ENCODE assay signal across 9 cellular contexts in genomic region chr13:45121421-45121820, GRCh38. TPM values are rescaled to one million over a fixed set of nuclear protein-coding genes. Genes with fewer than 3 reads are reported as not detected.
DNase-seq lines count a peak whose midpoint lies in the region; ATAC-seq and TF ChIP-seq lines count a peak whose summit lies in the region.
"Had no signal": no experiment of that assay in that cellular context is flagged by ENCODE, and none has a peak within 500 bp of the region (broad histone marks: within the 10 kb centered on the region; RNA-seq: fewer than 3 reads in every experiment).

No MANE protein-coding gene starts in this region.

- peaks cover 6% of the 10 kb centered on the region for H3K4me1 Mint-ChIP-seq in HFFc6 (ENCODE audit: low read depth)

- DNase-seq in AG04450 (ENCODE audit: low read depth, low spot score) (no peak), HFFc6 (peak; percentile 35), astrocyte of the hippocampus (ENCODE audit: low read depth, low spot score) (peak; percentile 62), right lobe of liver (no peak), NCI-H1105 (lab: John Stamatoyannopoulos, UW) (no peak), NCI-H1694 treated with DMSO at 0.1 percent for 48 hours (lab: John Stamatoyannopoulos, UW) (no peak)
- DNase-seq: activated T-cell treated with anti-CD3 and anti-CD28 coated beads, Interleukin-2, amount 50 U/mL, for 24 hours had no signal

- H3K27me3 Mint-ChIP-seq in HFFc6 (ENCODE audit: insufficient read depth), result no peaks in the 10 kb centered on the region
- H3K27me3 Mint-ChIP-seq: activated T-cell treated with anti-CD3 and anti-CD28 coated beads, Interleukin-2, amount 50 U/mL, for 24 hours had no signal

- TF ChIP-seq CTCF in AG04450 (IDR thresholded peaks at IDR 0.05; ENCODE audit: low read depth, low read length) (peak; percentile 44), HFFc6 (IDR thresholded peaks at IDR 0.05) (peak; percentile 65), right lobe of liver (IDR thresholded peaks at IDR 0.05) (peak in 1 of 4 donors; percentile 4)

- CTCF ChIA-PET in AG04450 (lab: Charles Lee), result interaction anchor here (0.9 to 2.0 kb wide), 2 partner anchors 15 to 160 kb away, joined by 3 to 11 read pairs; no protein-coding TSS in a partner anchor

- intact Hi-C loops in right lobe of liver (cut with DNase I), result no loop called here

- H3K27me3 ChIP-seq in AG04450 (ENCODE audit: control insufficient read depth, insufficient read depth, low read length) (no peaks in the 10 kb centered on the region), right lobe of liver (no peaks in the 10 kb centered on the region)

- no peaks in the 10 kb centered on the region; the same call in 1 of the 2 replicates for H3K9me3 ChIP-seq in AG04450 (ENCODE audit: control insufficient read depth, insufficient read depth, low read length)
- H3K9me3 ChIP-seq in right lobe of liver, result no peaks in the 10 kb centered on the region

- POLR2A ChIA-PET in AG04450 (lab: Yijun Ruan, JAX), result no interaction called here

- ATAC-seq in right lobe of liver (no peak), GM21423 (IDR thresholded peaks at IDR 0.05; ENCODE audit: unreplicated experiment) (no peak)
- no peak for ATAC-seq in activated CD4-positive, CD25-positive, alpha-beta regulatory T cell treated with anti-CD3 and anti-CD28 coated beads, Interleukin-2, amount 50 U/mL, for 24 hours

- peaks cover 7% of the 10 kb centered on the region for H3K36me3 Mint-ChIP-seq in HFFc6 (ENCODE audit: low read depth)

- H3K4me1 ChIP-seq in right lobe of liver, result peaks cover 0 to 11% (median 3%) of the 10 kb centered on the region in 4 donors

- H3K27ac ChIP-seq in AG04450 (ENCODE audit: low read depth, low read length) (no peak overlapping the region), right lobe of liver (no peak overlapping the region)

- no peak overlapping the region for H3K4me3 Mint-ChIP-seq in HFFc6
- H3K4me3 Mint-ChIP-seq: activated T-cell treated with anti-CD3 and anti-CD28 coated beads, Interleukin-2, amount 50 U/mL, for 24 hours had no signal

- no peaks in the 10 kb centered on the region for H3K36me3 ChIP-seq in right lobe of liver

- peak overlapping the region; percentile 96 for H3K4me3 ChIP-seq in AG04450 (ENCODE audit: low read depth, low read length)
- peak overlapping the region; percentile 65 to 93 (median 66) for H3K4me3 ChIP-seq in right lobe of liver

- TF ChIP-seq POLR2A in right lobe of liver (IDR thresholded peaks at IDR 0.05), result no peak

- H3K9me3 Mint-ChIP-seq in HFFc6, result no peaks in the 10 kb centered on the region
- H3K9me3 Mint-ChIP-seq: activated T-cell treated with anti-CD3 and anti-CD28 coated beads, Interleukin-2, amount 50 U/mL, for 24 hours had no signal

- 14% methylated on average over 6 of the region's 6 CpGs for WGBS in right lobe of liver (ENCODE audit: insufficient coverage, low coverage, low lambda C conversion rate, missing lambda C conversion rate)

- no peak overlapping the region for H3K27ac Mint-ChIP-seq in HFFc6
- H3K27ac Mint-ChIP-seq: activated T-cell treated with anti-CD3 and anti-CD28 coated beads, Interleukin-2, amount 50 U/mL, for 24 hours had no signal

RNA-seq across cellular contexts. Expression of gene GTF2F2, which starts 1.1 kb away (rescaled TPM):
- polyA plus RNA-seq in AG04450 (2011; rRNA removed), result 30.7 and 44.3 TPM in 2 replicates
- polyA minus RNA-seq in AG04450 (2011; rRNA and poly(A)+ RNA removed), result 6.8 and 14.8 TPM in 2 replicates
- total RNA-seq in HFFc6 (2021; fragmentation: NEBNext Ultra II Directional; extraction: Animal tissue kit (Norgen Biotek cat#: 25700)), result 10 to 100 TPM; 22.9 to 31.5 (median 24.7) TPM
- total RNA-seq in right lobe of liver, result 10 to 100 TPM in 1 of 6 experiments, 1 to 10 TPM in 5; 4.0 to 10.3 (median 6.0) TPM

Comparison
In these comparisons a context has a peak if more than half of its experiments do, and no peak if none do; other contexts are left out.
1. DNase-seq: peak in HFFc6 (single experiment) and astrocyte of the hippocampus (single experiment); none in AG04450 (single experiment), right lobe of liver (0 of 3), NCI-H1105 (single experiment) and NCI-H1694 treated with DMSO at 0.1 percent for 48 hours (single experiment).